28 cellular contexts compared by ENCODE assay signal in genomic region chr5:12360218-12360617, GRCh38.
"Had no signal": no experiment of that assay in that cellular context is flagged by ENCODE, and none has a peak within 500 bp of the region (broad histone marks: within the 10 kb centered on the region; RNA-seq: fewer than 3 reads in every experiment).

No MANE protein-coding gene starts in this region.

- H3K27me3 ChIP-seq: colonic mucosa, esophagus muscularis mucosa, esophagus squamous epithelium, foreskin keratinocyte, gastrocnemius medialis, gastroesophageal sphincter, heart left ventricle, heart right ventricle had no signal

- DNase-seq: colonic mucosa; cortex of kidney; dermis blood vessel endothelial cell; dorsolateral prefrontal cortex; effector CD4-positive, alpha-beta T cell; effector CD8-positive, alpha-beta T cell; effector memory CD4-positive, alpha-beta T cell; effector memory CD8-positive, alpha-beta T cell; endodermal cell; erythroblast; esophagus squamous epithelium; foreskin fibroblast; foreskin keratinocyte; foreskin melanocyte; gastrocnemius medialis; glutamatergic neuron; head of caudate nucleus; heart left ventricle; heart right ventricle had no signal

- H3K4me1 ChIP-seq: colonic mucosa, esophagus muscularis mucosa, esophagus squamous epithelium, foreskin keratinocyte, gastrocnemius medialis, gastroesophageal sphincter, heart left ventricle, heart right ventricle had no signal

- H3K9me3 ChIP-seq: colonic mucosa, esophagus muscularis mucosa, esophagus squamous epithelium, gastrocnemius medialis, gastroesophageal sphincter had no signal

- H3K36me3 ChIP-seq: colonic mucosa, esophagus muscularis mucosa, esophagus squamous epithelium, gastrocnemius medialis, gastroesophageal sphincter, heart left ventricle, heart right ventricle had no signal

- ATAC-seq: effector memory CD8-positive, alpha-beta T cell; esophagus mucosa; foreskin keratinocyte; gastrocnemius medialis; gastroesophageal sphincter; heart left ventricle; heart right ventricle had no signal

- FAIRE-seq: colon, endometrium, endothelial cell of umbilical vein, frontal cortex had no signal

- H3K27ac ChIP-seq: colonic mucosa, coronary artery, dorsolateral prefrontal cortex, epithelial cell of prostate, esophagus muscularis mucosa, esophagus squamous epithelium, foreskin keratinocyte, gastrocnemius medialis, gastroesophageal sphincter, heart left ventricle, heart right ventricle had no signal

- H3K4me3 ChIP-seq: colonic mucosa, coronary artery, dorsolateral prefrontal cortex, esophagus muscularis mucosa, esophagus squamous epithelium, gastrocnemius medialis, gastroesophageal sphincter, heart left ventricle, heart right ventricle had no signal
